1 cellular context compared by ENCODE assay signal in the genomic region with DNA sequence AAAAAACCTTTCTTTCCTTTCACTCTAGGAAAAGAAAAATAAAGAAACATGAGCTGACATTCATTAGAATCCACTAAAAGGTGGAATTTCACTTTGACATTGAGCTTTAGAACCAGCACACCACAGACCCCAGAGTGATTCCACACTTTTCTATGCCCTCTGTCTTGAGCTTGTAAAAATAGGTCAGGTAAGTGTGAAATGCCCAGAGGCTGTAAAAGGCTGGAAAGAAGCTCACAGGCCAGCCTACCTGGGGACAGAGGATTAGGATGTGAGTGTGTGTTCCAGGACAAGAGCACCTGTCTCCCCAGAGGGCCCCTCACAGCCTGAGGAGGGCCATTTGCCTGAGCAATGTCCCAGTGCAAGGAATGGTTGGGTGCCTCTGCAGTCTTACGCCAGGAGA.
TF ChIP-seq lines count a peak whose summit lies in the region.

No MANE protein-coding gene starts in this region.

TF ChIP-seq in GM23338, 12 proteins besides CTCF, POLR2A, EP300 and RAD21 (continued from another document):
- TF ChIP-seq, protein P1, sequence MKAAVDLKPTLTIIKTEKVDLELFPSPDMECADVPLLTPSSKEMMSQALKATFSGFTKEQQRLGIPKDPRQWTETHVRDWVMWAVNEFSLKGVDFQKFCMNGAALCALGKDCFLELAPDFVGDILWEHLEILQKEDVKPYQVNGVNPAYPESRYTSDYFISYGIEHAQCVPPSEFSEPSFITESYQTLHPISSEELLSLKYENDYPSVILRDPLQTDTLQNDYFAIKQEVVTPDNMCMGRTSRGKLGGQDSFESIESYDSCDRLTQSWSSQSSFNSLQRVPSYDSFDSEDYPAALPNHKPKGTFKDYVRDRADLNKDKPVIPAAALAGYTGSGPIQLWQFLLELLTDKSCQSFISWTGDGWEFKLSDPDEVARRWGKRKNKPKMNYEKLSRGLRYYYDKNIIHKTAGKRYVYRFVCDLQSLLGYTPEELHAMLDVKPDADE (IDR thresholded peaks at IDR 0.05): no peak
TF ChIP-seq in GM23338: peak in this region for 0.
